8 cellular contexts compared by ENCODE assay signal in the genomic region with DNA sequence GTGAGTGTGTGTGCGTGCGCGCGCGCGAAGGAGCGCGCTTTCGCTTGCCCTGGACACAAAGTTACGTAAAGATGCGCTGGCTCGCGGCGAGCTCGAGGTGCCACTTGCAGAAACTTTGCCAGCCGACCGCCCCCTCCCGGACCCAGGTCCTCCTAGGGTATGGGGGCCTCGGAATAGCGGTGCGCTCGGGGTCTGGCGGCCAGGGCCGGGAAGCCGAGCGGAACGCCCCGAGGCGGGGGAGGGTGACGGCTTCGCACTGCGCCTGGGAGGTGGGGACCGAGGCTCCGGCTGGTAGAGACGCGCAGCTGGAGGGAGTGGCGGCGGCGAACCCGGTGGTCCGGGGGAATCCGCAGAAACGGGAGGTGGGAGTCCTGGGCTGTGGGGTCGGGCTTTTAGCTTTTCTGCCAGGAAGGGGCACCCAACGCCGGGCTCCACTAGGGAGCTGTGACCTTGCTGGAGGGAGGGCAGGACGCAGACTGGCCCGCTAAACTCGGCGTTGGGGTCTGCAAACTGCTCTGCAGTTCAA. TPM values are rescaled to one million over a fixed set of nuclear protein-coding genes. Genes with fewer than 3 reads are reported as not detected.
DNase-seq lines count a peak whose midpoint lies in the region; ATAC-seq and TF ChIP-seq lines count a peak whose summit lies in the region.

No MANE protein-coding gene starts in this region.

- DNase-seq in AG04450 (ENCODE audit: low read depth, low spot score) (no peak), H7 (peak; percentile 78), cardiac fibroblast (ENCODE audit: low read depth in 2 of 2) (peak; percentile 20 to 23), mesendoderm (no peak), mesenteric fat pad (ENCODE audit: low spot score) (no peak), SK-N-DZ (ENCODE audit: low spot score) (no peak)
- DNase-seq in stimulated activated CD4-positive, alpha-beta T cell treated with anti-CD3 and anti-CD28 coated beads, Interleukin-2, amount 100 ng/mL, for 24 hours = no peak

- no peak for ATAC-seq in GM19328 (IDR thresholded peaks at IDR 0.05; ENCODE audit: unreplicated experiment)

- no peak overlapping the region for H4K8ac ChIP-seq in mesendoderm (ENCODE audit: low read depth, low read length)

- H3K18ac ChIP-seq in mesendoderm (ENCODE audit: low read length) = no peak overlapping the region

- H3K27ac ChIP-seq in AG04450 (ENCODE audit: low read depth, low read length) (no peak overlapping the region), mesendoderm (ENCODE audit: low read depth, low read length) (no peak overlapping the region)

- POLR2A ChIA-PET in AG04450 (lab: Yijun Ruan, JAX) = interaction anchor here (0.6 kb wide), 1 partner anchor 260 kb away, joined by 3 read pairs; no protein-coding TSS in a partner anchor

- TF ChIP-seq CTCF in AG04450 (IDR thresholded peaks at IDR 0.05; ENCODE audit: low read depth, low read length) = no peak
- TF ChIP-seq CTCF in cardiac fibroblast (IDR thresholded peaks at IDR 0.05; ENCODE audit: low read depth, low read length) = no peak

- H3K56ac ChIP-seq in mesendoderm (ENCODE audit: low read length) = peak overlapping the region; percentile 34

- no peak overlapping the region for H2AK5ac ChIP-seq in mesendoderm (ENCODE audit: low read length)

- H3K79me2 ChIP-seq in mesendoderm (ENCODE audit: control insufficient read depth, insufficient read depth, low read length) = no peaks in the 10 kb centered on the region

- H3K27me3 ChIP-seq in AG04450 (ENCODE audit: control insufficient read depth, insufficient read depth, low read length) (peaks cover 85% of the 10 kb centered on the region), H7 (ENCODE audit: control insufficient read depth, insufficient read depth, low read length) (peaks cover 85% of the 10 kb centered on the region), mesendoderm (ENCODE audit: insufficient read depth, low read length, poor library complexity) (peaks cover 68% of the 10 kb centered on the region)

- H2BK120ac ChIP-seq in mesendoderm (ENCODE audit: low read depth, low read length) = no peak overlapping the region

- peaks cover 7% of the 10 kb centered on the region; the same call in 1 of the 2 replicates for H3K9me3 ChIP-seq in AG04450 (ENCODE audit: control insufficient read depth, insufficient read depth, low read length)

- H2BK5ac ChIP-seq in mesendoderm (ENCODE audit: low read length) = no peak overlapping the region

- H3K9ac ChIP-seq in mesendoderm (ENCODE audit: low read length) = no peak overlapping the region

- CTCF ChIA-PET in AG04450 (lab: Charles Lee) = no interaction called here

- H2BK15ac ChIP-seq in mesendoderm (replicated peaks; ENCODE audit: low read depth) = no peak overlapping the region

- peak overlapping the region; percentile 98 for H3K4me2 ChIP-seq in mesendoderm (ENCODE audit: low read length)

- H3K4me3 ChIP-seq in AG04450 (ENCODE audit: low read depth, low read length) (peak overlapping the region; percentile 43), H7 (ENCODE audit: insufficient read depth, low read depth, low read length) (peak overlapping the region; percentile 59), cardiac fibroblast (replicated peaks in 1 of 2; ENCODE audit: low read depth in 2 of 2, low read length in 2 of 2) (peak overlapping the region; percentile 30 to 35), mesendoderm (ENCODE audit: low read length) (peak overlapping the region; percentile 68)

- no peaks in the 10 kb centered on the region for H3K36me3 ChIP-seq in H7 (replicated peaks; ENCODE audit: control insufficient read depth, insufficient read depth, low read length)
- no peaks in the 10 kb centered on the region for H3K36me3 ChIP-seq in mesendoderm (ENCODE audit: control insufficient read depth, insufficient read depth, low read length)

- H3K4me1 ChIP-seq in mesendoderm (ENCODE audit: control insufficient read depth, low read depth, low read length) = no peaks in the 10 kb centered on the region

- no peak overlapping the region for H3K23ac ChIP-seq in mesendoderm (ENCODE audit: low read length)

- no CpG with 5 or more reads among the region's 50 CpGs for WGBS in mesendoderm (ENCODE audit: extremely low coverage, insufficient coverage, low lambda C conversion rate)

- no peak overlapping the region for H3K4ac ChIP-seq in mesendoderm (ENCODE audit: low read depth, low read length)

- H4K5ac ChIP-seq in mesendoderm (ENCODE audit: low read length) = no peak overlapping the region

- no peaks in the 10 kb centered on the region for H3K79me1 ChIP-seq in mesendoderm (ENCODE audit: low read length)

RNA-seq across cellular contexts. Expression of gene RFX4, which starts 0.8 kb away (rescaled TPM):
- not detected in 2 replicates for polyA plus RNA-seq in AG04450 (2011; rRNA removed)
- polyA minus RNA-seq in AG04450 (2011; rRNA and poly(A)+ RNA removed) = not detected in 2 replicates
- 0.83 and 1.1 TPM in 2 replicates for total RNA-seq in H7 (2014; rRNA removed; shearing (Covaris generic))
- polyA plus RNA-seq in mesendoderm (2013, experiment 1 of 2) = 0.07 TPM
- polyA plus RNA-seq in mesendoderm (2013, experiment 2 of 2) = 0.06 TPM
- 0.13 TPM for total RNA-seq in mesenteric fat pad
- polyA plus RNA-seq in SK-N-DZ (2014; cell fraction: cytosol; rRNA removed) = 0.09 and 0.16 TPM in 2 replicates
- polyA plus RNA-seq in SK-N-DZ (2014; cell fraction: nucleus; rRNA removed) = 0.14 and 0.16 TPM in 2 replicates

Comparison
In these comparisons a context has a peak if more than half of its experiments do, and no peak if none do; other contexts are left out.
1. DNase-seq: peak in H7 (single experiment) and cardiac fibroblast (2 of 2); none in AG04450 (single experiment), mesendoderm (single experiment), mesenteric fat pad (single experiment), SK-N-DZ (single experiment) and stimulated activated CD4-positive, alpha-beta T cell treated with anti-CD3 and anti-CD28 coated beads, Interleukin-2, amount 100 ng/mL, for 24 hours (0 of 2).
2. Peak in every context shown above with its lines, with median percentiles within 50 percentile points of each other: H3K4me3 ChIP-seq.